8 cellular contexts compared by ENCODE assay signal in genomic region chr19:49084206-49085019, GRCh38. TPM values are rescaled to one million over a fixed set of nuclear protein-coding genes. Genes with fewer than 3 reads are reported as not detected.
DNase-seq lines count a peak whose midpoint lies in the region; ATAC-seq, FAIRE-seq and TF ChIP-seq lines count a peak whose summit lies in the region.

No MANE protein-coding gene starts in this region.

- H3K4me1 Mint-ChIP-seq in astrocyte (ENCODE audit: low read depth, unreplicated experiment) = peaks cover 4% of the 10 kb centered on the region
- peaks cover 10% of the 10 kb centered on the region for H3K4me1 Mint-ChIP-seq in type B pancreatic cell (ENCODE audit: unreplicated experiment)

- peak overlapping the region; percentile 94 for H3K9ac ChIP-seq in astrocyte (ENCODE audit: low read length)

- no peak for ATAC-seq in Right ventricle myocardium superior (ENCODE audit: poor library complexity)
- ATAC-seq in lower lobe of right lung = no peak

- peaks cover 6% of the 10 kb centered on the region for H3K4me1 ChIP-seq in cardiac muscle cell (ENCODE audit: low read depth)
- peaks cover 19% of the 10 kb centered on the region for H3K4me1 ChIP-seq in astrocyte (ENCODE audit: insufficient read depth, low read length)
- peaks cover 23% of the 10 kb centered on the region for H3K4me1 ChIP-seq in lower lobe of right lung

- peaks cover 35% of the 10 kb centered on the region for H4K20me1 ChIP-seq in astrocyte (ENCODE audit: insufficient read depth, low read length)

- TF ChIP-seq CTCF in cardiac muscle cell (IDR thresholded peaks at IDR 0.05; ENCODE audit: low read depth, low read length) (no peak), astrocyte (IDR thresholded peaks at IDR 0.05; ENCODE audit: insufficient read depth, low read depth, low read length) (no peak), lower lobe of right lung (IDR thresholded peaks at IDR 0.05) (no peak), type B pancreatic cell (conservative IDR thresholded peaks at IDR 0.05) (no peak), GM20000 (IDR thresholded peaks at IDR 0.05; ENCODE audit: extremely low read depth, missing control alignments) (no peak)

- H3K36me3 Mint-ChIP-seq in astrocyte (ENCODE audit: low read depth, unreplicated experiment) (peaks cover 12% of the 10 kb centered on the region), type B pancreatic cell (peaks cover 6% of the 10 kb centered on the region)

- FAIRE-seq in astrocyte (lab: Jason Lieb, UNC) = no peak

- H3K9me3 Mint-ChIP-seq in astrocyte (ENCODE audit: unreplicated experiment) = no peaks in the 10 kb centered on the region
- no peaks in the 10 kb centered on the region for H3K9me3 Mint-ChIP-seq in type B pancreatic cell

- H3K9me3 ChIP-seq in cardiac muscle cell (ENCODE audit: low read depth) (no peaks in the 10 kb centered on the region), astrocyte (ENCODE audit: insufficient read depth, low read depth, low read length) (peaks cover 3% of the 10 kb centered on the region), lower lobe of right lung (no peaks in the 10 kb centered on the region)

- no peaks in the 10 kb centered on the region for H3K27me3 ChIP-seq in cardiac muscle cell
- H3K27me3 ChIP-seq in astrocyte (ENCODE audit: insufficient read depth, low read length) = no peaks in the 10 kb centered on the region
- no peaks in the 10 kb centered on the region for H3K27me3 ChIP-seq in lower lobe of right lung (ENCODE audit: low read depth)

- H3K27ac ChIP-seq in cardiac muscle cell (peak overlapping the region; percentile 90), astrocyte (ENCODE audit: low read depth, low read length) (peak overlapping the region; percentile 91), lower lobe of right lung (peak overlapping the region; percentile 88)

- peak overlapping the region; percentile 95 for H3K4me2 ChIP-seq in astrocyte (ENCODE audit: low read length)

- peak overlapping the region; percentile 90 for H2AFZ ChIP-seq in astrocyte (ENCODE audit: low read depth, low read length)

- intact Hi-C loops in Right ventricle myocardium superior (cut with DNase I) = no loop called here
- intact Hi-C loops in lower lobe of right lung (cut with DNase I) = no loop called here

- H3K79me2 ChIP-seq in astrocyte (ENCODE audit: insufficient read depth, low read length) = peaks cover 40% of the 10 kb centered on the region

- H3K36me3 ChIP-seq in cardiac muscle cell (peaks cover 9% of the 10 kb centered on the region), astrocyte (ENCODE audit: insufficient read depth, low read length) (peaks cover 12% of the 10 kb centered on the region), lower lobe of right lung (peaks cover 25% of the 10 kb centered on the region)

- H3K4me3 ChIP-seq in cardiac muscle cell = peak overlapping the region; percentile 13
- H3K4me3 ChIP-seq in astrocyte (ENCODE audit: insufficient read depth, low read depth, low read length) = peak overlapping the region; percentile 81
- H3K4me3 ChIP-seq in lower lobe of right lung = peak overlapping the region; percentile 100

- no peak for DNase-seq in cardiac muscle cell (ENCODE audit: low read depth in 1 of 2, low spot score in 1 of 2)
- no peak for DNase-seq in Right ventricle myocardium superior
- no peak for DNase-seq in astrocyte (ENCODE audit: low read depth)
- DNase-seq in lower lobe of right lung = no peak
- no peak for DNase-seq in type B pancreatic cell (ENCODE audit: extremely low spot score, unreplicated experiment)
- no peak for DNase-seq in GM20000 (ENCODE audit: low spot score)
- no peak for DNase-seq in cerebellar nuclear complex (lab: John Stamatoyannopoulos, UW)
- no peak for DNase-seq in cerebellar cortex (ENCODE audit: low spot score)

- H3K27ac Mint-ChIP-seq in astrocyte (ENCODE audit: unreplicated experiment) = peak overlapping the region; percentile 22
- H3K27ac Mint-ChIP-seq in type B pancreatic cell = peak overlapping the region; percentile 79

- H3K27me3 Mint-ChIP-seq in astrocyte (ENCODE audit: low read depth, unreplicated experiment) = peaks cover 5% of the 10 kb centered on the region
- peaks cover 8% of the 10 kb centered on the region for H3K27me3 Mint-ChIP-seq in type B pancreatic cell

- peak overlapping the region; percentile 99 for H3K4me3 Mint-ChIP-seq in astrocyte (ENCODE audit: unreplicated experiment)
- peak overlapping the region; percentile 97 for H3K4me3 Mint-ChIP-seq in type B pancreatic cell

RNA-seq across cellular contexts. Expression of gene SNRNP70, which starts 0.8 kb away (rescaled TPM):
- total RNA-seq in cardiac muscle cell (396 and 598 TPM in 2 replicates), Right ventricle myocardium superior (105 TPM), astrocyte (173 and 177 TPM in 2 replicates), lower lobe of right lung (203 TPM), type B pancreatic cell (ENCODE audit: low replicate concordance) (205 and 296 TPM in 2 replicates)
- polyA plus RNA-seq in cardiac muscle cell = 470 and 492 TPM in 2 replicates

RNA-seq across cellular contexts. Expression of gene KCNA7, which starts 11.9 kb away (rescaled TPM):
- total RNA-seq in cardiac muscle cell (1.1 and 2.3 TPM in 2 replicates), Right ventricle myocardium superior (0.86 TPM), astrocyte (0.05 TPM in 1 of 2 replicates, not detected in the other), lower lobe of right lung (not detected), type B pancreatic cell (ENCODE audit: low replicate concordance) (not detected in 2 replicates)
- polyA plus RNA-seq in cardiac muscle cell = 1.3 and 1.6 TPM in 2 replicates

RNA-seq across cellular contexts. Expression of gene NTF4, which starts 19.8 kb away (rescaled TPM):
- total RNA-seq in cardiac muscle cell = 11.8 TPM in 2 replicates
- polyA plus RNA-seq in cardiac muscle cell = 17.0 and 31.7 TPM in 2 replicates
- 0.48 TPM for total RNA-seq in Right ventricle myocardium superior
- 7.2 and 7.3 TPM in 2 replicates for total RNA-seq in astrocyte
- 3.1 TPM for total RNA-seq in lower lobe of right lung
- 3.9 and 5.2 TPM in 2 replicates for total RNA-seq in type B pancreatic cell (ENCODE audit: low replicate concordance)

RNA-seq across cellular contexts. Expression of gene CGB7, which starts 26.9 kb away (rescaled TPM):
- 3.9 and 8.3 TPM in 2 replicates for total RNA-seq in cardiac muscle cell
- polyA plus RNA-seq in cardiac muscle cell = 6.5 and 11.5 TPM in 2 replicates
- total RNA-seq in Right ventricle myocardium superior = not detected
- total RNA-seq in astrocyte = 7.1 and 8.8 TPM in 2 replicates
- 0.77 TPM for total RNA-seq in lower lobe of right lung
- 1.9 and 3.6 TPM in 2 replicates for total RNA-seq in type B pancreatic cell (ENCODE audit: low replicate concordance)

RNA-seq across cellular contexts. Expression of gene LIN7B, which starts 29.8 kb away (rescaled TPM):
- total RNA-seq in cardiac muscle cell (20.0 and 24.5 TPM in 2 replicates), Right ventricle myocardium superior (21.3 TPM), astrocyte (8.9 and 9.7 TPM in 2 replicates), lower lobe of right lung (10.6 TPM), type B pancreatic cell (ENCODE audit: low replicate concordance) (10.6 TPM in 2 replicates)
- 34.6 and 37.8 TPM in 2 replicates for polyA plus RNA-seq in cardiac muscle cell

Comparison
In these comparisons a context has a peak if more than half of its experiments do, and no peak if none do; other contexts are left out.
1. H3K4me3 ChIP-seq: peak in every context shown above with its lines; median percentile 100 in lower lobe of right lung; 81 in astrocyte; 13 in cardiac muscle cell.